Comparison of ENCODE assay signal across 1 cellular context in the genomic region with DNA sequence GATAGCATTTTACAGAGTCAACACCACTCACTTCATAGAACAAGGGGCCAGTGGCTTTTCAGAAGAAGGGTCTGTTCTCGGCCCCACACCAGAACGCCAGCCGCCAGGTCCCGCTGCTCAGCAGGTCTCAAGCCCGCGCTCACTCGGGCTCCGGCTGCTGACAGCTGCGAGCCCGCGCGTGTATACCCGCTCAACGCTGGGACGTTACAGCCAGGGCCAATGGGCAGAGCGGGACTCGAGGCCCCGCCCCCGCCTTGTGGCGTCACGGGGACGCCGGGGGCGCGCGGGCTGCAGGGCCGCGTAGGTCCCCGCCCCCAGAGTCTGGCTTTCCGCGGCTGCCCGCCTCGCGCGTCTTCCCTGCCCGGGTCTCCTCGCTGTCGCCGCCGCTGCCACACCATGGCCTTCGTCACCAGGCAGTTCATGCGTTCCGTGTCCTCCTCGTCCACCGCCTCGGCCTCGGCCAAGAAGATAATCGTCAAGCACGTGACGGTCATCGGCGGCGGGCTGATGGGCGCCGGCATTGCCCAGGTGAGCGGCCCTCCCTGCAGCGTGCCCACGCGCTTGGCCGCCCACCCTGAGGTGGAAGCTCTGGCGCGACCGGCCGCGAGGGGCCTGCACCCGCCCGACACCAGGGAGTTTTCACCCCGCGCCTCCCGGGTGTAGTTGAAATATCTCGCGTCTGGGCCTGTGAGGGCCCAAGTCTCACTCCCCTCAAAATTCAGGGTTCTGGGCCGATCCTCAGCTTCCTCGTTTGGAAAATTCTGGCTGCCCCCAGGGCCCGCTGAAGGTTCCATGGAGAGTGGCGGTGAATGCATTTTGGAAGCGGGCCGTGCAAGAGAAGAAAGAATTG.
TF ChIP-seq lines count a peak whose summit lies in the region.

A gene (plus strand): TSS at position 353 of the 850 bp plus-strand sequence. CDS start 44 bp downstream, at position 397.

TF ChIP-seq in HepG2, 621 proteins besides CTCF, POLR2A, EP300 and RAD21 (continued from another document and continues in another):
- TF ChIP-seq ZNF839 (CRISPR knock-in tag; IDR thresholded peaks at IDR 0.05; ENCODE audit: borderline replicate concordance): no peak
- peak; percentile 47; the same call in 1 of the 2 replicates for TF ChIP-seq BHLHE40 (IDR thresholded peaks at IDR 0.05; ENCODE audit: low read length)
- TF ChIP-seq ZNF225 (CRISPR knock-in tag; IDR thresholded peaks at IDR 0.05): peak; percentile 90
- TF ChIP-seq ZNF205 (CRISPR knock-in tag; IDR thresholded peaks at IDR 0.05): 0 out of 2 replicates have a peak, but pooled peaks have one; percentile 31
- peak; percentile 84; the same call in 1 of the 2 replicates for TF ChIP-seq EED (CRISPR knock-in tag; IDR thresholded peaks at IDR 0.05)
- TF ChIP-seq CBFB (CRISPR knock-in tag; IDR thresholded peaks at IDR 0.05): peak; percentile 35; the same call in 1 of the 2 replicates
- no peak; the same call in 1 of the 2 replicates for TF ChIP-seq KAT8 (CRISPR knock-in tag; IDR thresholded peaks at IDR 0.05)
- TF ChIP-seq, protein P1, sequence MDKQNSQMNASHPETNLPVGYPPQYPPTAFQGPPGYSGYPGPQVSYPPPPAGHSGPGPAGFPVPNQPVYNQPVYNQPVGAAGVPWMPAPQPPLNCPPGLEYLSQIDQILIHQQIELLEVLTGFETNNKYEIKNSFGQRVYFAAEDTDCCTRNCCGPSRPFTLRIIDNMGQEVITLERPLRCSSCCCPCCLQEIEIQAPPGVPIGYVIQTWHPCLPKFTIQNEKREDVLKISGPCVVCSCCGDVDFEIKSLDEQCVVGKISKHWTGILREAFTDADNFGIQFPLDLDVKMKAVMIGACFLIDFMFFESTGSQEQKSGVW (CRISPR knock-in tag; IDR thresholded peaks at IDR 0.05; ENCODE audit: borderline replicate concordance): no peak
- TF ChIP-seq ZNF121 (CRISPR knock-in tag; IDR thresholded peaks at IDR 0.05): 0 out of 2 replicates have a peak, but pooled peaks have one; percentile 7
- TF ChIP-seq ATF7-NPFF (CRISPR knock-in tag; IDR thresholded peaks at IDR 0.05; ENCODE audit: low read depth): peak; percentile 91
- TF ChIP-seq, protein P2, sequence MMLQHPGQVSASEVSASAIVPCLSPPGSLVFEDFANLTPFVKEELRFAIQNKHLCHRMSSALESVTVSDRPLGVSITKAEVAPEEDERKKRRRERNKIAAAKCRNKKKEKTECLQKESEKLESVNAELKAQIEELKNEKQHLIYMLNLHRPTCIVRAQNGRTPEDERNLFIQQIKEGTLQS (CRISPR knock-in tag; IDR thresholded peaks at IDR 0.05): no peak; the same call in 1 of the 2 replicates
- TF ChIP-seq ZNF335 (CRISPR knock-in tag; IDR thresholded peaks at IDR 0.05): no peak
- 0 out of 2 replicates have a peak, but pooled peaks have one; percentile 24 for TF ChIP-seq ZNF468 (CRISPR knock-in tag; IDR thresholded peaks at IDR 0.05)
- TF ChIP-seq EZH2 (conservative IDR thresholded peaks at IDR 0.05; ENCODE audit: low read depth, low read length): no peak
- TF ChIP-seq ARHGAP35 (CRISPR knock-in tag; IDR thresholded peaks at IDR 0.05; ENCODE audit: borderline replicate concordance): no peak; the same call in 1 of the 2 replicates
- TF ChIP-seq, protein P3, sequence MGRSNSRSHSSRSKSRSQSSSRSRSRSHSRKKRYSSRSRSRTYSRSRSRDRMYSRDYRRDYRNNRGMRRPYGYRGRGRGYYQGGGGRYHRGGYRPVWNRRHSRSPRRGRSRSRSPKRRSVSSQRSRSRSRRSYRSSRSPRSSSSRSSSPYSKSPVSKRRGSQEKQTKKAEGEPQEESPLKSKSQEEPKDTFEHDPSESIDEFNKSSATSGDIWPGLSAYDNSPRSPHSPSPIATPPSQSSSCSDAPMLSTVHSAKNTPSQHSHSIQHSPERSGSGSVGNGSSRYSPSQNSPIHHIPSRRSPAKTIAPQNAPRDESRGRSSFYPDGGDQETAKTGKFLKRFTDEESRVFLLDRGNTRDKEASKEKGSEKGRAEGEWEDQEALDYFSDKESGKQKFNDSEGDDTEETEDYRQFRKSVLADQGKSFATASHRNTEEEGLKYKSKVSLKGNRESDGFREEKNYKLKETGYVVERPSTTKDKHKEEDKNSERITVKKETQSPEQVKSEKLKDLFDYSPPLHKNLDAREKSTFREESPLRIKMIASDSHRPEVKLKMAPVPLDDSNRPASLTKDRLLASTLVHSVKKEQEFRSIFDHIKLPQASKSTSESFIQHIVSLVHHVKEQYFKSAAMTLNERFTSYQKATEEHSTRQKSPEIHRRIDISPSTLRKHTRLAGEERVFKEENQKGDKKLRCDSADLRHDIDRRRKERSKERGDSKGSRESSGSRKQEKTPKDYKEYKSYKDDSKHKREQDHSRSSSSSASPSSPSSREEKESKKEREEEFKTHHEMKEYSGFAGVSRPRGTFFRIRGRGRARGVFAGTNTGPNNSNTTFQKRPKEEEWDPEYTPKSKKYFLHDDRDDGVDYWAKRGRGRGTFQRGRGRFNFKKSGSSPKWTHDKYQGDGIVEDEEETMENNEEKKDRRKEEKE (IDR thresholded peaks at IDR 0.05): no peak
- TF ChIP-seq, protein P4, sequence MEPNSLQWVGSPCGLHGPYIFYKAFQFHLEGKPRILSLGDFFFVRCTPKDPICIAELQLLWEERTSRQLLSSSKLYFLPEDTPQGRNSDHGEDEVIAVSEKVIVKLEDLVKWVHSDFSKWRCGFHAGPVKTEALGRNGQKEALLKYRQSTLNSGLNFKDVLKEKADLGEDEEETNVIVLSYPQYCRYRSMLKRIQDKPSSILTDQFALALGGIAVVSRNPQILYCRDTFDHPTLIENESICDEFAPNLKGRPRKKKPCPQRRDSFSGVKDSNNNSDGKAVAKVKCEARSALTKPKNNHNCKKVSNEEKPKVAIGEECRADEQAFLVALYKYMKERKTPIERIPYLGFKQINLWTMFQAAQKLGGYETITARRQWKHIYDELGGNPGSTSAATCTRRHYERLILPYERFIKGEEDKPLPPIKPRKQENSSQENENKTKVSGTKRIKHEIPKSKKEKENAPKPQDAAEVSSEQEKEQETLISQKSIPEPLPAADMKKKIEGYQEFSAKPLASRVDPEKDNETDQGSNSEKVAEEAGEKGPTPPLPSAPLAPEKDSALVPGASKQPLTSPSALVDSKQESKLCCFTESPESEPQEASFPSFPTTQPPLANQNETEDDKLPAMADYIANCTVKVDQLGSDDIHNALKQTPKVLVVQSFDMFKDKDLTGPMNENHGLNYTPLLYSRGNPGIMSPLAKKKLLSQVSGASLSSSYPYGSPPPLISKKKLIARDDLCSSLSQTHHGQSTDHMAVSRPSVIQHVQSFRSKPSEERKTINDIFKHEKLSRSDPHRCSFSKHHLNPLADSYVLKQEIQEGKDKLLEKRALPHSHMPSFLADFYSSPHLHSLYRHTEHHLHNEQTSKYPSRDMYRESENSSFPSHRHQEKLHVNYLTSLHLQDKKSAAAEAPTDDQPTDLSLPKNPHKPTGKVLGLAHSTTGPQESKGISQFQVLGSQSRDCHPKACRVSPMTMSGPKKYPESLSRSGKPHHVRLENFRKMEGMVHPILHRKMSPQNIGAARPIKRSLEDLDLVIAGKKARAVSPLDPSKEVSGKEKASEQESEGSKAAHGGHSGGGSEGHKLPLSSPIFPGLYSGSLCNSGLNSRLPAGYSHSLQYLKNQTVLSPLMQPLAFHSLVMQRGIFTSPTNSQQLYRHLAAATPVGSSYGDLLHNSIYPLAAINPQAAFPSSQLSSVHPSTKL (CRISPR knock-in tag; IDR thresholded peaks at IDR 0.05): peak; percentile 46
- TF ChIP-seq, protein P5, sequence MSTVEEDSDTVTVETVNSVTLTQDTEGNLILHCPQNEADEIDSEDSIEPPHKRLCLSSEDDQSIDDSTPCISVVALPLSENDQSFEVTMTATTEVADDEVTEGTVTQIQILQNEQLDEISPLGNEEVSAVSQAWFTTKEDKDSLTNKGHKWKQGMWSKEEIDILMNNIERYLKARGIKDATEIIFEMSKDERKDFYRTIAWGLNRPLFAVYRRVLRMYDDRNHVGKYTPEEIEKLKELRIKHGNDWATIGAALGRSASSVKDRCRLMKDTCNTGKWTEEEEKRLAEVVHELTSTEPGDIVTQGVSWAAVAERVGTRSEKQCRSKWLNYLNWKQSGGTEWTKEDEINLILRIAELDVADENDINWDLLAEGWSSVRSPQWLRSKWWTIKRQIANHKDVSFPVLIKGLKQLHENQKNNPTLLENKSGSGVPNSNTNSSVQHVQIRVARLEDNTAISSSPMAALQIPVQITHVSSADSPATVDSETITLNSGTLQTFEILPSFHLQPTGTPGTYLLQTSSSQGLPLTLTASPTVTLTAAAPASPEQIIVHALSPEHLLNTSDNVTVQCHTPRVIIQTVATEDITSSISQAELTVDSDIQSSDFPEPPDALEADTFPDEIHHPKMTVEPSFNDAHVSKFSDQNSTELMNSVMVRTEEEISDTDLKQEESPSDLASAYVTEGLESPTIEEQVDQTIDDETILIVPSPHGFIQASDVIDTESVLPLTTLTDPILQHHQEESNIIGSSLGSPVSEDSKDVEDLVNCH (CRISPR knock-in tag; IDR thresholded peaks at IDR 0.05): no peak
- TF ChIP-seq NFE2 (CRISPR knock-in tag; IDR thresholded peaks at IDR 0.05): no peak
- TF ChIP-seq ZNF772 (CRISPR knock-in tag; IDR thresholded peaks at IDR 0.05): no peak
- TF ChIP-seq, protein P6, sequence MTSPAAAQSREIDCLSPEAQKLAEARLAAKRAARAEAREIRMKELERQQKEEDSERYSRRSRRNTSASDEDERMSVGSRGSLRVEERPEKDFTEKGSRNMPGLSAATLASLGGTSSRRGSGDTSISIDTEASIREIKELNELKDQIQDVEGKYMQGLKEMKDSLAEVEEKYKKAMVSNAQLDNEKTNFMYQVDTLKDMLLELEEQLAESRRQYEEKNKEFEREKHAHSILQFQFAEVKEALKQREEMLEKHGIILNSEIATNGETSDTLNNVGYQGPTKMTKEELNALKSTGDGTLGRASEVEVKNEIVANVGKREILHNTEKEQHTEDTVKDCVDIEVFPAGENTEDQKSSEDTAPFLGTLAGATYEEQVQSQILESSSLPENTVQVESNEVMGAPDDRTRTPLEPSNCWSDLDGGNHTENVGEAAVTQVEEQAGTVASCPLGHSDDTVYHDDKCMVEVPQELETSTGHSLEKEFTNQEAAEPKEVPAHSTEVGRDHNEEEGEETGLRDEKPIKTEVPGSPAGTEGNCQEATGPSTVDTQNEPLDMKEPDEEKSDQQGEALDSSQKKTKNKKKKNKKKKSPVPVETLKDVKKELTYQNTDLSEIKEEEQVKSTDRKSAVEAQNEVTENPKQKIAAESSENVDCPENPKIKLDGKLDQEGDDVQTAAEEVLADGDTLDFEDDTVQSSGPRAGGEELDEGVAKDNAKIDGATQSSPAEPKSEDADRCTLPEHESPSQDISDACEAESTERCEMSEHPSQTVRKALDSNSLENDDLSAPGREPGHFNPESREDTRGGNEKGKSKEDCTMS (CRISPR knock-in tag; conservative IDR thresholded peaks at IDR 0.05): no peak
- no peak for TF ChIP-seq CHD4 (IDR thresholded peaks at IDR 0.05; ENCODE audit: borderline replicate concordance, low read length)
- TF ChIP-seq, protein P7, sequence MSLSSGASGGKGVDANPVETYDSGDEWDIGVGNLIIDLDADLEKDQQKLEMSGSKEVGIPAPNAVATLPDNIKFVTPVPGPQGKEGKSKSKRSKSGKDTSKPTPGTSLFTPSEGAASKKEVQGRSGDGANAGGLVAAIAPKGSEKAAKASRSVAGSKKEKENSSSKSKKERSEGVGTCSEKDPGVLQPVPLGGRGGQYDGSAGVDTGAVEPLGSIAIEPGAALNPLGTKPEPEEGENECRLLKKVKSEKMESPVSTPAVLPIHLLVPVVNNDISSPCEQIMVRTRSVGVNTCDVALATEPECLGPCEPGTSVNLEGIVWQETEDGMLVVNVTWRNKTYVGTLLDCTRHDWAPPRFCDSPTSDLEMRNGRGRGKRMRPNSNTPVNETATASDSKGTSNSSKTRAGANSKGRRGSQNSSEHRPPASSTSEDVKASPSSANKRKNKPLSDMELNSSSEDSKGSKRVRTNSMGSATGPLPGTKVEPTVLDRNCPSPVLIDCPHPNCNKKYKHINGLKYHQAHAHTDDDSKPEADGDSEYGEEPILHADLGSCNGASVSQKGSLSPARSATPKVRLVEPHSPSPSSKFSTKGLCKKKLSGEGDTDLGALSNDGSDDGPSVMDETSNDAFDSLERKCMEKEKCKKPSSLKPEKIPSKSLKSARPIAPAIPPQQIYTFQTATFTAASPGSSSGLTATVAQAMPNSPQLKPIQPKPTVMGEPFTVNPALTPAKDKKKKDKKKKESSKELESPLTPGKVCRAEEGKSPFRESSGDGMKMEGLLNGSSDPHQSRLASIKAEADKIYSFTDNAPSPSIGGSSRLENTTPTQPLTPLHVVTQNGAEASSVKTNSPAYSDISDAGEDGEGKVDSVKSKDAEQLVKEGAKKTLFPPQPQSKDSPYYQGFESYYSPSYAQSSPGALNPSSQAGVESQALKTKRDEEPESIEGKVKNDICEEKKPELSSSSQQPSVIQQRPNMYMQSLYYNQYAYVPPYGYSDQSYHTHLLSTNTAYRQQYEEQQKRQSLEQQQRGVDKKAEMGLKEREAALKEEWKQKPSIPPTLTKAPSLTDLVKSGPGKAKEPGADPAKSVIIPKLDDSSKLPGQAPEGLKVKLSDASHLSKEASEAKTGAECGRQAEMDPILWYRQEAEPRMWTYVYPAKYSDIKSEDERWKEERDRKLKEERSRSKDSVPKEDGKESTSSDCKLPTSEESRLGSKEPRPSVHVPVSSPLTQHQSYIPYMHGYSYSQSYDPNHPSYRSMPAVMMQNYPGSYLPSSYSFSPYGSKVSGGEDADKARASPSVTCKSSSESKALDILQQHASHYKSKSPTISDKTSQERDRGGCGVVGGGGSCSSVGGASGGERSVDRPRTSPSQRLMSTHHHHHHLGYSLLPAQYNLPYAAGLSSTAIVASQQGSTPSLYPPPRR (CRISPR knock-in tag; IDR thresholded peaks at IDR 0.05; ENCODE audit: borderline replicate concordance): no peak
- TF ChIP-seq, protein P8, sequence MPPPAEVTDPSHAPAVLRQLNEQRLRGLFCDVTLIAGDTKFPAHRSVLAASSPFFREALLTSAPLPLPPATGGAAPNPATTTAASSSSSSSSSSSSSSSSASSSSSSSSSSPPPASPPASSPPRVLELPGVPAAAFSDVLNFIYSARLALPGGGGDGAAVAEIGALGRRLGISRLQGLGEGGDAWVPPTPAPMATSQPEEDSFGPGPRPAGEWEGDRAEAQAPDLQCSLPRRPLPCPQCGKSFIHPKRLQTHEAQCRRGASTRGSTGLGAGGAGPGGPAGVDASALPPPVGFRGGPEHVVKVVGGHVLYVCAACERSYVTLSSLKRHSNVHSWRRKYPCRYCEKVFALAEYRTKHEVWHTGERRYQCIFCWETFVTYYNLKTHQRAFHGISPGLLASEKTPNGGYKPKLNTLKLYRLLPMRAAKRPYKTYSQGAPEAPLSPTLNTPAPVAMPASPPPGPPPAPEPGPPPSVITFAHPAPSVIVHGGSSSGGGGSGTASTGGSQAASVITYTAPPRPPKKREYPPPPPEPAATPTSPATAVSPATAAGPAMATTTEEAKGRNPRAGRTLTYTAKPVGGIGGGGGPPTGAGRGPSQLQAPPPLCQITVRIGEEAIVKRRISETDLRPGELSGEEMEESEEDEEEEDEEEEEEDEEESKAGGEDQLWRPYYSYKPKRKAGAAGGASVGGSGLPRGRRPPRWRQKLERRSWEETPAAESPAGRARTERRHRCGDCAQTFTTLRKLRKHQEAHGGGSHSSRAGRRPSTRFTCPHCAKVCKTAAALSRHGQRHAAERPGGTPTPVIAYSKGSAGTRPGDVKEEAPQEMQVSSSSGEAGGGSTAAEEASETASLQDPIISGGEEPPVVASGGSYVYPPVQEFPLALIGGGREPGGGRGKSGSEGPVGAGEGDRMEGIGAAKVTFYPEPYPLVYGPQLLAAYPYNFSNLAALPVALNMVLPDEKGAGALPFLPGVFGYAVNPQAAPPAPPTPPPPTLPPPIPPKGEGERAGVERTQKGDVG (CRISPR knock-in tag; IDR thresholded peaks at IDR 0.05; ENCODE audit: borderline replicate concordance): no peak
